ENCODE assay signal across 10 cellular contexts in the genomic region with DNA sequence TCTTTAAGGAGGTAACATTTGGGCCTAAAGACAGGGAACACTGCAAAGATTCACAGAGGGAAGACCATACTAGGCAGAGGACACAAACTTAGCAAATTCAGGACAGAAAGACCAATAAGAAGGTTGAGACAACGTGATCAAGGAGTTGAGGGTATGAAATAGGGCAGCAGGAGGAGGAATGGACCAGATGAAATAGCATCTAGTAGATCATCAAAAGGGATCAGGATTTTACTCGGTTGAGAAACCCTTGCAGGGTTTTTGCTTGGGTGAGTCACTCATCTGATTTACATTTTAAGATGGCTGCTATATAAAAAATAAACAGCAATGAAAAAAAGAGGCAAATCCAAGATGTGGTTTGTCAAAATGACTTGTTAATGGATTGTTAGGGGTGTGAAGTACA. TPM values are rescaled to one million over a fixed set of nuclear protein-coding genes. Genes with fewer than 3 reads are reported as not detected.
A peak's percentile ranks its signal among the peaks of the same experiment; 100 is the strongest.
DNase-seq lines count a peak whose midpoint lies in the region; ATAC-seq and TF ChIP-seq lines count a peak whose summit lies in the region.
"Had no signal": no experiment of that assay in that cellular context is flagged by ENCODE, and none has a peak within 500 bp of the region (broad histone marks: within the 10 kb centered on the region; RNA-seq: fewer than 3 reads in every experiment).

No MANE protein-coding gene starts in this region.

- CTCF ChIA-PET in T-cell (lab: Charles Lee) = no interaction called here

- no peak for TF ChIP-seq CTCF in fibroblast of the aortic adventitia (IDR thresholded peaks at IDR 0.05; ENCODE audit: insufficient read depth, low read length)

- H3K9me3 Mint-ChIP-seq in activated T-cell treated with anti-CD3 and anti-CD28 coated beads, Interleukin-2, amount 50 U/mL, for 4 hours = no peaks in the 10 kb centered on the region
- no peaks in the 10 kb centered on the region for H3K9me3 Mint-ChIP-seq in T-cell

- H3K4me3 Mint-ChIP-seq in activated T-cell treated with anti-CD3 and anti-CD28 coated beads, Interleukin-2, amount 50 U/mL, for 4 hours = peak overlapping the region; percentile 78
- peak overlapping the region; percentile 67 to 98 (median 95) for H3K4me3 Mint-ChIP-seq in T-cell

- peak overlapping the region; percentile 21 to 30 for H3K27ac Mint-ChIP-seq in T-cell

- no peak for DNase-seq in activated T-cell treated with anti-CD3 and anti-CD28 coated beads, Interleukin-2, amount 50 U/mL, for 4 hours
- DNase-seq in activated T-cell treated with anti-CD3 and anti-CD28 coated beads for 4 hours = no peak
- no peak for DNase-seq in T-cell
- DNase-seq in fibroblast of the aortic adventitia (ENCODE audit: low read depth) = peak; percentile 40
- peak; percentile 15 for DNase-seq in stromal cell of bone marrow (ENCODE audit: low read depth)
- no peak for DNase-seq in inferior parietal cortex (ENCODE audit: extremely low spot score)
- DNase-seq in ureter (ENCODE audit: low spot score) = no peak
- no peak for DNase-seq in NCI-H2196 (lab: John Stamatoyannopoulos, UW; ENCODE audit: unreplicated experiment)
- DNase-seq: activated gamma-delta T cell treated with Interleukin-2 at 50 U/mL for 16 hours, NCI-H524 had no signal

- no peak overlapping the region for H3K4me3 ChIP-seq in fibroblast of the aortic adventitia (ENCODE audit: low read depth, low read length)

- no peaks in the 10 kb centered on the region for H3K27me3 Mint-ChIP-seq in activated T-cell treated with anti-CD3 and anti-CD28 coated beads, Interleukin-2, amount 50 U/mL, for 4 hours (ENCODE audit: low read depth)
- no peaks in the 10 kb centered on the region for H3K27me3 Mint-ChIP-seq in T-cell

- H3K4me1 Mint-ChIP-seq in activated T-cell treated with anti-CD3 and anti-CD28 coated beads, Interleukin-2, amount 50 U/mL, for 4 hours (ENCODE audit: low read depth) = peaks cover 71% of the 10 kb centered on the region
- peaks cover 79 to 92% (median 84%) of the 10 kb centered on the region in 3 donors for H3K4me1 Mint-ChIP-seq in T-cell

- peaks cover 50% of the 10 kb centered on the region for H3K36me3 Mint-ChIP-seq in activated T-cell treated with anti-CD3 and anti-CD28 coated beads, Interleukin-2, amount 50 U/mL, for 4 hours (ENCODE audit: insufficient read depth)
- peaks cover 35% of the 10 kb centered on the region for H3K36me3 Mint-ChIP-seq in T-cell

- POLR2A ChIA-PET in T-cell (lab: Charles Lee) = interaction anchor here (0.6 to 3.8 kb wide), 4 partner anchors 11 to 1870 kb away, joined by 3 to 18 read pairs (median 4); no protein-coding TSS in a partner anchor

- no peak for ATAC-seq in activated T-cell treated with anti-CD3 and anti-CD28 coated beads, Interleukin-2, amount 50 U/mL, for 4 hours
- ATAC-seq in T-cell (replicated peaks in 1 of 4) = no peak

RNA-seq across cellular contexts. Expression of gene BCLAF1, which starts 4.7 kb away (rescaled TPM):
- 100 to 1,000 TPM; 241 to 270 (median 261) TPM for total RNA-seq in activated T-cell treated with anti-CD3 and anti-CD28 coated beads, Interleukin-2, amount 50 U/mL, for 4 hours
- total RNA-seq in T-cell (100 to 1,000 TPM; 155 to 435 (median 171) TPM), fibroblast of the aortic adventitia (ENCODE audit: low replicate concordance) (181 and 1,118 TPM in 2 replicates), ureter (200 TPM)

RNA-seq across cellular contexts. Expression of gene MTFR2, which starts 34.8 kb away (rescaled TPM):
- total RNA-seq in activated T-cell treated with anti-CD3 and anti-CD28 coated beads, Interleukin-2, amount 50 U/mL, for 4 hours = 10 to 100 TPM in 2 of 3 donors, 1 to 10 TPM in 1; 9.9 to 16.7 (median 13.4) TPM
- total RNA-seq in T-cell = 1 to 10 TPM; 1.2 to 1.8 (median 1.3) TPM
- 1.5 and 6.1 TPM in 2 replicates for total RNA-seq in fibroblast of the aortic adventitia (ENCODE audit: low replicate concordance)
- total RNA-seq in ureter = 0.75 TPM

Comparison
In these comparisons a context has a peak if more than half of its experiments do, and no peak if none do; other contexts are left out.
1. DNase-seq: peak in fibroblast of the aortic adventitia (single experiment) and stromal cell of bone marrow (single experiment); none in activated T-cell treated with anti-CD3 and anti-CD28 coated beads, Interleukin-2, amount 50 U/mL, for 4 hours (single experiment), activated T-cell treated with anti-CD3 and anti-CD28 coated beads for 4 hours (single experiment), T-cell (0 of 34), inferior parietal cortex (single experiment), ureter (single experiment) and NCI-H2196 (single experiment).